ENCODE assay signal across 20 cellular contexts in the genomic region with DNA sequence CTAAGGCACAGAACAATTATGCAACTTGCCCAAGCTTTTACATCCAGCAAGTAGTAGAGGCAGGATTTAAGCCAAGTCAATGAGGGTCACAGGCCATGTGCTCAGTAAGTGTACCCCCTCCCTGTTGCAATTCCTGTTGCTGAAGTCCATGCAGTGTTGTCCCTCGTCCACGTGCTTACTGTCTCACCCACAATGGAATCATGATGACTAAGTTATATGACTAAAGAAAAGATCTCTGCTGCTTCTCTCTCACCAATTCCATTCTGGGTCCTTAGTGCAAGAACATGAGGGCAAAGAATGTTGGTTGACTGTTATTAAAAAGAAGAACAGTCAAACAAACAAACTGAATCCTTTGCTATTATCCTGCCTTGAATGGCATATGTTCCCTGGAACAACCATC.
A peak's percentile ranks its signal among the peaks of the same experiment; 100 is the strongest.
DNase-seq lines count a peak whose midpoint lies in the region; ATAC-seq, FAIRE-seq and TF ChIP-seq lines count a peak whose summit lies in the region.
"Had no signal": no experiment of that assay in that cellular context is flagged by ENCODE, and none has a peak within 500 bp of the region (broad histone marks: within the 10 kb centered on the region; RNA-seq: fewer than 3 reads in every experiment).

No MANE protein-coding gene starts in this region.

- FAIRE-seq in H54 (lab: Jason Lieb, UNC) = peak; percentile 95
- FAIRE-seq: H1, HTR-8/SVneo had no signal

- H3K4me1 Mint-ChIP-seq in activated CD4-positive, alpha-beta memory T cell treated with anti-CD3 and anti-CD28 coated beads for 36 hours (ENCODE audit: low read depth) = no peaks in the 10 kb centered on the region
- H3K4me1 Mint-ChIP-seq: activated naive CD8-positive, alpha-beta T cell treated with anti-CD3 and anti-CD28 coated beads, Interleukin-2, amount 10 ng/mL, durations not matched to agents 7 days and 5 days; B cell had no signal

- ATAC-seq in HG02642 (IDR thresholded peaks at IDR 0.05; ENCODE audit: poor library complexity, unreplicated experiment) = no peak
- ATAC-seq: right cardiac atrium had no signal

- DNase-seq in H54 (ENCODE audit: insufficient read length, low spot score) (no peak), amniotic epithelial cell (ENCODE audit: low read depth) (peak; percentile 41), fibroblast of villous mesenchyme (ENCODE audit: low read depth) (peak; percentile 14), renal cortical epithelial cell (ENCODE audit: low read depth) (peak; percentile 89), NCI-H1092 treated with DMSO at 0.1 percent for 48 hours (lab: John Stamatoyannopoulos, UW) (no peak), epidermal melanocyte (ENCODE audit: insufficient read length, low spot score) (no peak)
- DNase-seq in activated CD4-positive, alpha-beta memory T cell treated with anti-CD3 and anti-CD28 coated beads for 36 hours = no peak
- DNase-seq: activated CD4-positive, alpha-beta T cell treated with anti-CD3 and anti-CD28 coated beads, Interleukin-2, amount 50 U/mL, for 48 hours; activated naive CD8-positive, alpha-beta T cell treated with anti-CD3 and anti-CD28 coated beads, Interleukin-2, amount 10 ng/mL, durations not matched to agents 7 days and 5 days; activated T-cell treated with anti-CD3 and anti-CD28 coated beads, Interleukin-2, amount 50 U/mL, for 48 hours; NCI-H187 treated with DMSO at 0.1 percent for 48 hours; NCI-H510A treated with DMSO at 0.1 percent for 48 hours; OCI-M1; right cardiac atrium; SK-N-SH had no signal

- H3K4me3 Mint-ChIP-seq in activated CD4-positive, alpha-beta memory T cell treated with anti-CD3 and anti-CD28 coated beads for 36 hours = no peak overlapping the region
- H3K4me3 Mint-ChIP-seq: activated naive CD8-positive, alpha-beta T cell treated with anti-CD3 and anti-CD28 coated beads, Interleukin-2, amount 10 ng/mL, durations not matched to agents 7 days and 5 days; B cell had no signal

- intact Hi-C loops in activated CD4-positive, alpha-beta memory T cell treated with anti-CD3 and anti-CD28 coated beads for 36 hours (cut with micrococcal nuclease) = loop anchor here (10.0 kb wide), 1 partner anchor 62 kb away; no protein-coding TSS in a partner anchor

- no peak overlapping the region for H3K27ac Mint-ChIP-seq in activated CD4-positive, alpha-beta memory T cell treated with anti-CD3 and anti-CD28 coated beads for 36 hours
- H3K27ac Mint-ChIP-seq: activated naive CD8-positive, alpha-beta T cell treated with anti-CD3 and anti-CD28 coated beads, Interleukin-2, amount 10 ng/mL, durations not matched to agents 7 days and 5 days; B cell had no signal

- POLR2A ChIA-PET in activated CD4-positive, alpha-beta memory T cell treated with anti-CD3 and anti-CD28 coated beads for 36 hours (lab: Charles Lee) = no interaction called here

- TF ChIP-seq POLR2A in H54 (IDR thresholded peaks at IDR 0.05; ENCODE audit: low read depth, low read length) = no peak

- peaks cover 2% of the 10 kb centered on the region for H3K9me3 Mint-ChIP-seq in activated CD4-positive, alpha-beta memory T cell treated with anti-CD3 and anti-CD28 coated beads for 36 hours

- TF ChIP-seq CTCF in fibroblast of villous mesenchyme (IDR thresholded peaks at IDR 0.05; ENCODE audit: insufficient read depth, low read depth, low read length) = no peak

- H3K36me3 Mint-ChIP-seq in activated CD4-positive, alpha-beta memory T cell treated with anti-CD3 and anti-CD28 coated beads for 36 hours = no peaks in the 10 kb centered on the region

- CTCF ChIA-PET in activated CD4-positive, alpha-beta memory T cell treated with anti-CD3 and anti-CD28 coated beads for 36 hours (lab: Charles Lee) = no interaction called here

- H3K4me3 ChIP-seq in fibroblast of villous mesenchyme (ENCODE audit: low read depth, low read length) = no peak overlapping the region
- H3K4me3 ChIP-seq: suprapubic skin had no signal

- H3K27me3 Mint-ChIP-seq in activated CD4-positive, alpha-beta memory T cell treated with anti-CD3 and anti-CD28 coated beads for 36 hours = peaks cover 1% of the 10 kb centered on the region
- H3K27me3 Mint-ChIP-seq: B cell had no signal

Comparison
In these comparisons a context has a peak if more than half of its experiments do, and no peak if none do; other contexts are left out.
1. DNase-seq: peak in amniotic epithelial cell (single experiment), fibroblast of villous mesenchyme (single experiment) and renal cortical epithelial cell (single experiment); none in H54 (single experiment), activated CD4-positive, alpha-beta memory T cell treated with anti-CD3 and anti-CD28 coated beads for 36 hours (single experiment), NCI-H1092 treated with DMSO at 0.1 percent for 48 hours (single experiment) and epidermal melanocyte (single experiment).